Comparison of ENCODE assay signal across 14 cellular contexts in genomic region chr2:206071832-206072231, GRCh38.
"Had no signal": no experiment of that assay in that cellular context is flagged by ENCODE, and none has a peak within 500 bp of the region (broad histone marks: within the 10 kb centered on the region; RNA-seq: fewer than 3 reads in every experiment).

No MANE protein-coding gene starts in this region.

- H3K27ac Mint-ChIP-seq: nephron, type B pancreatic cell had no signal

- H3K27me3 Mint-ChIP-seq: type B pancreatic cell had no signal

- H3K4me1 ChIP-seq: ascending aorta, colonic mucosa, right lobe of liver had no signal

- ATAC-seq: psoas muscle had no signal

- H3K27ac ChIP-seq: ascending aorta, cardiac muscle cell, colonic mucosa, epithelial cell of prostate, psoas muscle, right lobe of liver, suprapubic skin had no signal

- DNase-seq: activated CD4-positive, alpha-beta T cell treated with anti-CD3 and anti-CD28 coated beads for 1 hour; activated CD4-positive, alpha-beta T cell treated with anti-CD3 and anti-CD28 coated beads, Interleukin-2, amount 50 U/mL, for 48 hours; colonic mucosa; effector CD4-positive, alpha-beta T cell; psoas muscle; right lobe of liver; stimulated activated naive CD4-positive, alpha-beta T cell; SW 1271 had no signal

- H3K27me3 ChIP-seq: ascending aorta, cardiac muscle cell, colonic mucosa, right lobe of liver, suprapubic skin had no signal

- H3K4me3 ChIP-seq: ascending aorta, cardiac muscle cell, colonic mucosa, psoas muscle, right lobe of liver, suprapubic skin had no signal

- H3K9me3 Mint-ChIP-seq: nephron had no signal

- H3K36me3 ChIP-seq: ascending aorta, cardiac muscle cell, colonic mucosa, right lobe of liver, suprapubic skin had no signal

- H3K4me3 Mint-ChIP-seq: nephron, type B pancreatic cell had no signal

- H3K9me3 ChIP-seq: ascending aorta, colonic mucosa, psoas muscle, right lobe of liver, suprapubic skin had no signal

- H3K4me1 Mint-ChIP-seq: nephron had no signal
